8 cellular contexts compared by ENCODE assay signal in the genomic region with DNA sequence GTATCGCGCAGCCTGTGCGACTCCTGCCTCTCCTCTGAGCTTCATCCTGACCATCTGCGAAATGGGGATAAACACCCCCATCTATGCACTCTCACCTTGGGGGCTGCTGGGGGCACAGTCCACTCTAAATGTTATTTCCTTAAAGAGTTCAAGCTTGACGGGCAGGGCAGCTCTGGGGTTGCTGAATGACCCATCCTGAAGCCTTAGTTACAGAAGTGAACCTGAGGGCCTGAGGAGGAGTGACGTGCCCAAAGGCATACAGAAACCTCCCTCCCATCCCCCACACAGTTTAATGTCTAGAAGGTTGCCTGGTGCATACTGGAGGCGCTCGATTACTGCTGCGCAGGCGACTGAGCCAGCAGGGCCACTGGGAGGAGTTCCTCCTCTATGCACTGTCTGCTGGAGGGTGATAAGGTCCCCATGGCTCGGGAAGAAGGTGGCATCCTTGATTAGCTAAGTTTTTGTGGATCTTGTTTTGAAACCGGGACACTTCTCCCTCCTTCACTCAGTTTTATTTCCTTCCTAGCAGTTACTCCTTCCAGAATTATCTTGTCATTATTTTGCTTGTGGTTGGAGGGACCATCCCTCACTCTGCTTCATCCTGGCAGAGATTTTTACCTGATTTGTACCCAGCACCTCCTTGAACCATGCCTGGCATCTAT. TPM values are rescaled to one million over a fixed set of nuclear protein-coding genes. Genes with fewer than 3 reads are reported as not detected.
DNase-seq lines count a peak whose midpoint lies in the region; ATAC-seq and TF ChIP-seq lines count a peak whose summit lies in the region.

No MANE protein-coding gene starts in this region.

- peaks cover 24% of the 10 kb centered on the region for H3K4me1 Mint-ChIP-seq in activated naive CD8-positive, alpha-beta T cell treated with anti-CD3 and anti-CD28 coated beads, Interleukin-2, amount 50 U/mL, for 24 hours

- no peaks in the 10 kb centered on the region for H3K27me3 Mint-ChIP-seq in activated naive CD8-positive, alpha-beta T cell treated with anti-CD3 and anti-CD28 coated beads, Interleukin-2, amount 50 U/mL, for 24 hours

- in situ Hi-C loops in gastrocnemius medialis (cut with MboI; ENCODE audit: low sequenced_read_pairs in 4 of 4) = no loop called here

- H3K4me3 ChIP-seq in gastrocnemius medialis = peak overlapping the region; percentile 69 to 87 (median 78)

- no peak for TF ChIP-seq POLR2A in gastrocnemius medialis (IDR thresholded peaks at IDR 0.05)

- no peak for TF ChIP-seq CTCF in gastrocnemius medialis (IDR thresholded peaks at IDR 0.05 in 4 of 5, conservative IDR thresholded peaks at IDR 0.05 in 1 of 5)

- peak; percentile 86 for DNase-seq in ELF-1 (ENCODE audit: low read depth, low spot score)
- DNase-seq in KG1 (lab: John Stamatoyannopoulos, UW) = peak; percentile 53
- DNase-seq in activated naive CD8-positive, alpha-beta T cell treated with anti-CD3 and anti-CD28 coated beads, Interleukin-2, amount 50 U/mL, for 24 hours = peak; percentile 76
- peak; percentile 65 for DNase-seq in hepatic stellate cell (ENCODE audit: low spot score)
- peak; percentile 41 for DNase-seq in gastrocnemius medialis
- no peak for DNase-seq in epidermal melanocyte (ENCODE audit: insufficient read length, low spot score)

- peak overlapping the region; percentile 88 for H3K27ac Mint-ChIP-seq in activated naive CD8-positive, alpha-beta T cell treated with anti-CD3 and anti-CD28 coated beads, Interleukin-2, amount 50 U/mL, for 24 hours

- peak overlapping the region; percentile 85 for H3K4me3 Mint-ChIP-seq in activated naive CD8-positive, alpha-beta T cell treated with anti-CD3 and anti-CD28 coated beads, Interleukin-2, amount 50 U/mL, for 24 hours

- H3K36me3 ChIP-seq in gastrocnemius medialis = peaks cover 0 to 24% of the 10 kb centered on the region in 2 donors

- H3K4me1 ChIP-seq in gastrocnemius medialis = peaks cover 14 to 16% of the 10 kb centered on the region in 2 donors

- H3K27ac ChIP-seq in gastrocnemius medialis = peak overlapping the region; percentile 93 to 95 (median 93)

- H3K27me3 ChIP-seq in gastrocnemius medialis = no peaks in the 10 kb centered on the region

- intact Hi-C loops in gastrocnemius medialis (cut with DNase I; ENCODE audit: low total_unique reads) = loop anchor here (2.0 kb wide), 1 partner anchor 21 kb away; the partner anchor contains the start of gene ELL

- ATAC-seq in GM21529 (IDR thresholded peaks at IDR 0.05; ENCODE audit: unreplicated experiment) (peak; percentile 71), SK-N-SH treated with all-trans-retinoic acid at 6 μM for 48 hours (peak; percentile 67), gastrocnemius medialis (peak; percentile 36 to 54)
- peak; percentile 91 for ATAC-seq in activated naive CD8-positive, alpha-beta T cell treated with anti-CD3 and anti-CD28 coated beads, Interleukin-2, amount 50 U/mL, for 24 hours

- no peaks in the 10 kb centered on the region for H3K9me3 Mint-ChIP-seq in activated naive CD8-positive, alpha-beta T cell treated with anti-CD3 and anti-CD28 coated beads, Interleukin-2, amount 50 U/mL, for 24 hours

- H3K36me3 Mint-ChIP-seq in activated naive CD8-positive, alpha-beta T cell treated with anti-CD3 and anti-CD28 coated beads, Interleukin-2, amount 50 U/mL, for 24 hours (ENCODE audit: low read depth) = peaks cover 7% of the 10 kb centered on the region

- H3K9me3 ChIP-seq in gastrocnemius medialis = no peaks in the 10 kb centered on the region

TF ChIP-seq in SK-N-SH treated with all-trans-retinoic acid at 6 μM for 48 hours, 23 proteins besides CTCF, POLR2A, EP300 and RAD21:
- TF ChIP-seq TSHZ2 (CRISPR knock-in tag; IDR thresholded peaks at IDR 0.05) (no peak), TOX (CRISPR knock-in tag; IDR thresholded peaks at IDR 0.05; ENCODE audit: borderline replicate concordance) (no peak), ZNF565 (CRISPR knock-in tag; conservative IDR thresholded peaks at IDR 0.05; ENCODE audit: low read depth) (no peak), SNAI2 (CRISPR knock-in tag; IDR thresholded peaks at IDR 0.05) (no peak), ARNTL (CRISPR knock-in tag; IDR thresholded peaks at IDR 0.05; ENCODE audit: borderline replicate concordance, low read depth) (no peak), ESRRG (CRISPR knock-in tag; IDR thresholded peaks at IDR 0.05) (no peak), ZFP30 (CRISPR knock-in tag; IDR thresholded peaks at IDR 0.05) (no peak), CSDC2 (CRISPR knock-in tag; IDR thresholded peaks at IDR 0.05) (no peak), ZC3H10 (CRISPR knock-in tag; IDR thresholded peaks at IDR 0.05) (no peak), ISL1 (CRISPR knock-in tag; IDR thresholded peaks at IDR 0.05) (no peak)
- TF ChIP-seq, protein P1, sequence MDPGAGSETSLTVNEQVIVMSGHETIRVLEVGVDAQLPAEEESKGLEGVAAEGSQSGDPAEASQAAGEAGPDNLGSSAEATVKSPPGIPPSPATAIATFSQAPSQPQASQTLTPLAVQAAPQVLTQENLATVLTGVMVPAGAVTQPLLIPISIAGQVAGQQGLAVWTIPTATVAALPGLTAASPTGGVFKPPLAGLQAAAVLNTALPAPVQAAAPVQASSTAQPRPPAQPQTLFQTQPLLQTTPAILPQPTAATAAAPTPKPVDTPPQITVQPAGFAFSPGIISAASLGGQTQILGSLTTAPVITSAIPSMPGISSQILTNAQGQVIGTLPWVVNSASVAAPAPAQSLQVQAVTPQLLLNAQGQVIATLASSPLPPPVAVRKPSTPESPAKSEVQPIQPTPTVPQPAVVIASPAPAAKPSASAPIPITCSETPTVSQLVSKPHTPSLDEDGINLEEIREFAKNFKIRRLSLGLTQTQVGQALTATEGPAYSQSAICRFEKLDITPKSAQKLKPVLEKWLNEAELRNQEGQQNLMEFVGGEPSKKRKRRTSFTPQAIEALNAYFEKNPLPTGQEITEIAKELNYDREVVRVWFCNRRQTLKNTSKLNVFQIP (CRISPR knock-in tag; IDR thresholded peaks at IDR 0.05; ENCODE audit: borderline replicate concordance, low read depth) = no peak
TF ChIP-seq in SK-N-SH treated with all-trans-retinoic acid at 6 μM for 48 hours: peak in this region for 0.

RNA-seq across cellular contexts. Expression of gene FKBP8, which starts 0.6 kb away (rescaled TPM):
- total RNA-seq in gastrocnemius medialis = 100 to 1,000 TPM; 157 to 195 (median 184) TPM

RNA-seq across cellular contexts. Expression of gene KXD1, which starts 13.7 kb away (rescaled TPM):
- total RNA-seq in gastrocnemius medialis = 100 to 1,000 TPM in 3 of 4 donors, 10 to 100 TPM in 1; 97.1 to 155 (median 106) TPM

RNA-seq across cellular contexts. Expression of gene ELL, which starts 22.1 kb away (rescaled TPM):
- total RNA-seq in gastrocnemius medialis = 10 to 100 TPM; 21.8 to 30.8 (median 27.3) TPM

RNA-seq across cellular contexts. Expression of gene UBA52, which starts 27.7 kb away (rescaled TPM):
- 100 to 1,000 TPM; 512 to 719 (median 537) TPM for total RNA-seq in gastrocnemius medialis

RNA-seq across cellular contexts. Expression of gene REX1BD, which starts 44.7 kb away (rescaled TPM):
- 100 to 1,000 TPM; 163 to 337 (median 187) TPM for total RNA-seq in gastrocnemius medialis
